ENCODE assay signal across 8 cellular contexts in genomic region chr15:64702816-64703631, GRCh38.
DNase-seq lines count a peak whose midpoint lies in the region; TF ChIP-seq lines count a peak whose summit lies in the region.

No MANE protein-coding gene starts in this region.

- no peaks in the 10 kb centered on the region for H3K9me2 ChIP-seq in DOHH2 (replicated peaks; ENCODE audit: control insufficient read depth, low read length)
- no peaks in the 10 kb centered on the region for H3K9me2 ChIP-seq in neural cell (ENCODE audit: insufficient read depth, low read length)

- H3F3A ChIP-seq in DOHH2 (ENCODE audit: control insufficient read depth, insufficient read depth) (0 out of 2 replicates have a peak, but pooled peaks cover 2% of the 10 kb centered on the region), neural cell (ENCODE audit: insufficient read depth, low read length, poor library complexity, severe bottlenecking) (peaks cover 5% of the 10 kb centered on the region)

- H3K4me2 ChIP-seq in DOHH2 (ENCODE audit: low read length), result peak overlapping the region; percentile 78
- peak overlapping the region; percentile 99 for H3K4me2 ChIP-seq in neural cell (ENCODE audit: low read length)

- H3K27me3 ChIP-seq in DOHH2 (ENCODE audit: control insufficient read depth, low read length) (no peaks in the 10 kb centered on the region), H7 (ENCODE audit: control insufficient read depth, insufficient read depth, low read length) (no peaks in the 10 kb centered on the region), MG63 (no peaks in the 10 kb centered on the region), neural cell (ENCODE audit: insufficient read depth, low read depth, low read length) (no peaks in the 10 kb centered on the region)

- H3K4me3 Mint-ChIP-seq in stimulated activated naive CD8-positive, alpha-beta T cell treated with anti-CD3 and anti-CD28 coated beads, Interleukin-15, Interleukin-2, amounts not matched to agents 100 ng/mL and 50 ng/mL, for 24 hours, result peak overlapping the region; percentile 83

- H4K20me1 ChIP-seq in DOHH2 (ENCODE audit: control insufficient read depth, insufficient read depth, low read depth, low read length) (peaks cover 27% of the 10 kb centered on the region), neural cell (ENCODE audit: insufficient read depth) (peaks cover 3% of the 10 kb centered on the region)

- H3K9ac ChIP-seq in neural cell (ENCODE audit: low read length), result peak overlapping the region; percentile 97

- TF ChIP-seq RAD21 in neural cell (conservative IDR thresholded peaks at IDR 0.05), result no peak

- H3K79me2 ChIP-seq in DOHH2 (ENCODE audit: control insufficient read depth, low read length) (peaks cover 49% of the 10 kb centered on the region), neural cell (replicated peaks; ENCODE audit: insufficient read depth, low read length) (peaks cover 57% of the 10 kb centered on the region)

- TF ChIP-seq CTCF in DOHH2 (IDR thresholded peaks at IDR 0.05; ENCODE audit: low read depth, low read length, poor library complexity, severe bottlenecking) (no peak), fibroblast of the aortic adventitia (IDR thresholded peaks at IDR 0.05; ENCODE audit: insufficient read depth, low read length) (no peak), neural cell (IDR thresholded peaks at IDR 0.05; ENCODE audit: poor library complexity, severe bottlenecking) (no peak)

- H3K9me3 ChIP-seq in DOHH2 (ENCODE audit: control insufficient read depth, insufficient read depth, low read length) (no peaks in the 10 kb centered on the region), MG63 (no peaks in the 10 kb centered on the region), neural cell (ENCODE audit: low read length) (no peaks in the 10 kb centered on the region)

- peak overlapping the region; percentile 76 for H3K27ac Mint-ChIP-seq in stimulated activated naive CD8-positive, alpha-beta T cell treated with anti-CD3 and anti-CD28 coated beads, Interleukin-15, Interleukin-2, amounts not matched to agents 100 ng/mL and 50 ng/mL, for 24 hours

- H3K4me1 Mint-ChIP-seq in stimulated activated naive CD8-positive, alpha-beta T cell treated with anti-CD3 and anti-CD28 coated beads, Interleukin-15, Interleukin-2, amounts not matched to agents 100 ng/mL and 50 ng/mL, for 24 hours (ENCODE audit: low read depth), result peaks cover 52% of the 10 kb centered on the region

- no peaks in the 10 kb centered on the region for H3K9me3 Mint-ChIP-seq in stimulated activated naive CD8-positive, alpha-beta T cell treated with anti-CD3 and anti-CD28 coated beads, Interleukin-15, Interleukin-2, amounts not matched to agents 100 ng/mL and 50 ng/mL, for 24 hours

- H3K4me1 ChIP-seq in DOHH2 (ENCODE audit: control insufficient read depth, low read length), result peaks cover 42% of the 10 kb centered on the region

- DNase-seq in H7 (peak; percentile 100), MG63 (peak; percentile 96), fibroblast of the aortic adventitia (ENCODE audit: low read depth) (peak; percentile 87)
- peak; percentile 98 for DNase-seq in activated effector memory CD4-positive, alpha-beta T cell treated with anti-CD3 and anti-CD28 coated beads, Interleukin-2, amount 50 U/mL, for 16 hours

- H3K36me3 Mint-ChIP-seq in stimulated activated naive CD8-positive, alpha-beta T cell treated with anti-CD3 and anti-CD28 coated beads, Interleukin-15, Interleukin-2, amounts not matched to agents 100 ng/mL and 50 ng/mL, for 24 hours (ENCODE audit: low read depth), result peaks cover 9% of the 10 kb centered on the region

- no peaks in the 10 kb centered on the region for H3K27me3 Mint-ChIP-seq in stimulated activated naive CD8-positive, alpha-beta T cell treated with anti-CD3 and anti-CD28 coated beads, Interleukin-15, Interleukin-2, amounts not matched to agents 100 ng/mL and 50 ng/mL, for 24 hours

- H3K4me3 ChIP-seq in DOHH2 (ENCODE audit: low read length) (peak overlapping the region; percentile 76), H7 (ENCODE audit: insufficient read depth, low read depth, low read length) (peak overlapping the region; percentile 73), MG63 (peak overlapping the region; percentile 97), fibroblast of the aortic adventitia (ENCODE audit: low read depth, low read length) (peak overlapping the region; percentile 86), neural cell (ENCODE audit: low read length) (peak overlapping the region; percentile 91)

- TF ChIP-seq POLR2A in Raji (IDR thresholded peaks at IDR 0.05; ENCODE audit: insufficient read depth, low read depth, low read length), result peak; percentile 95

- H3K27ac ChIP-seq in DOHH2 (ENCODE audit: low read depth, low read length), result peak overlapping the region; percentile 34
- peak overlapping the region; percentile 98 for H3K27ac ChIP-seq in neural cell (ENCODE audit: low read length)

- peak; percentile 67 for TF ChIP-seq EP300 in neural cell (conservative IDR thresholded peaks at IDR 0.05; ENCODE audit: poor library complexity, severe bottlenecking)

- peak overlapping the region; percentile 71 for H2AFZ ChIP-seq in neural cell (ENCODE audit: low read depth, low read length)

- H3K36me3 ChIP-seq in DOHH2 (ENCODE audit: control insufficient read depth, low read length), result peaks cover 9% of the 10 kb centered on the region; the same call in 1 of the 2 replicates
- peaks cover 6% of the 10 kb centered on the region for H3K36me3 ChIP-seq in H7 (replicated peaks; ENCODE audit: control insufficient read depth, insufficient read depth, low read length)
- H3K36me3 ChIP-seq in MG63, result peaks cover 14% of the 10 kb centered on the region
- no peaks in the 10 kb centered on the region for H3K36me3 ChIP-seq in neural cell (ENCODE audit: insufficient read depth, low read length)

TF ChIP-seq in neural cell, 6 proteins besides CTCF, POLR2A, EP300 and RAD21:
- TF ChIP-seq MXI1 (conservative IDR thresholded peaks at IDR 0.05; ENCODE audit: poor library complexity, severe bottlenecking) (peak; percentile 60), SMC3 (conservative IDR thresholded peaks at IDR 0.05; ENCODE audit: poor library complexity) (peak; percentile 27), TAF1 (IDR thresholded peaks at IDR 0.05; ENCODE audit: low read depth) (peak; percentile 76), EZH2 (IDR thresholded peaks at IDR 0.05; ENCODE audit: borderline replicate concordance, insufficient read depth, low read length, poor library complexity, severe bottlenecking) (no peak), REST (IDR thresholded peaks at IDR 0.05; ENCODE audit: borderline replicate concordance) (peak; percentile 92), POLR2AphosphoS5 (IDR thresholded peaks at IDR 0.05) (peak; percentile 99)

Comparison
In these comparisons a context has a peak if more than half of its experiments do, and no peak if none do; other contexts are left out.
1. Peak in every context shown above with its lines: DNase-seq, H3K4me3 ChIP-seq and H3K27ac ChIP-seq.